ENCODE assay signal across 1 cellular context in genomic region chr16:71210-71539, GRCh38.
TF ChIP-seq lines count a peak whose summit lies in the region.

No MANE protein-coding gene starts in this region.

TF ChIP-seq in endothelial cell of umbilical vein, 7 proteins besides CTCF, POLR2A, EP300 and RAD21:
- TF ChIP-seq EZH2 (IDR thresholded peaks at IDR 0.05; ENCODE audit: borderline replicate concordance, low read depth, low read length, severe bottlenecking): no peak
- TF ChIP-seq MYC (IDR thresholded peaks at IDR 0.05; ENCODE audit: low read depth, low read length): no peak
- no peak for TF ChIP-seq MAX (IDR thresholded peaks at IDR 0.05; ENCODE audit: insufficient read depth, insufficient read length)
- TF ChIP-seq POLR2AphosphoS5 (IDR thresholded peaks at IDR 0.05; ENCODE audit: insufficient read depth, low read depth, low read length): no peak
- TF ChIP-seq GATA2 (IDR thresholded peaks at IDR 0.05; ENCODE audit: insufficient read depth, insufficient read length, low read depth, low read length): no peak
- no peak for TF ChIP-seq FOS (IDR thresholded peaks at IDR 0.05; ENCODE audit: borderline replicate concordance, insufficient read depth, low read length)
- no peak for TF ChIP-seq JUN (IDR thresholded peaks at IDR 0.05; ENCODE audit: borderline replicate concordance, insufficient read depth, insufficient read length, low read depth)
